14 cellular contexts compared by ENCODE assay signal in genomic region chr1:153573351-153573750, GRCh38. TPM values are rescaled to one million over a fixed set of nuclear protein-coding genes. Genes with fewer than 3 reads are reported as not detected.
DNase-seq lines count a peak whose midpoint lies in the region; ATAC-seq and TF ChIP-seq lines count a peak whose summit lies in the region.
"Had no signal": no experiment of that assay in that cellular context is flagged by ENCODE, and none has a peak within 500 bp of the region (broad histone marks: within the 10 kb centered on the region; RNA-seq: fewer than 3 reads in every experiment).

No MANE protein-coding gene starts in this region.

- TF ChIP-seq CTCF in PC-9 (conservative IDR thresholded peaks at IDR 0.05), result no peak
- no peak for TF ChIP-seq CTCF in spleen (IDR thresholded peaks at IDR 0.05 in 8 of 11, conservative IDR thresholded peaks at IDR 0.05 in 3 of 11)
- TF ChIP-seq CTCF in ovary (IDR thresholded peaks at IDR 0.05), result no peak

- H3K79me2 ChIP-seq in PC-9 (ENCODE audit: low read depth), result no peaks in the 10 kb centered on the region

- 39 to 65% (median 56%) methylated on average over 3 of the region's 3 CpGs for WGBS in spleen, 5 donors
- 68 to 83% (median 75%) methylated on average over 3 of the region's 3 CpGs for WGBS in ovary, 3 donors

- no peak overlapping the region for H3K4me3 ChIP-seq in PC-9
- no peak overlapping the region for H3K4me3 ChIP-seq in spleen
- H3K4me3 ChIP-seq in ovary, result no peak overlapping the region
- H3K4me3 ChIP-seq: MG63 had no signal

- in situ Hi-C loops in KBM-7 (cut with MboI; ENCODE audit: low pct_unique_long_range_greater_than_20kb, low sequenced_read_pairs), result no loop called here

- no peaks in the 10 kb centered on the region for H3K9me2 ChIP-seq in PC-9 (ENCODE audit: insufficient read depth)

- H3K9me3 ChIP-seq in PC-9 (ENCODE audit: insufficient read depth, low read depth) (no peaks in the 10 kb centered on the region), spleen (no peaks in the 10 kb centered on the region), ovary (no peaks in the 10 kb centered on the region)
- H3K9me3 ChIP-seq: MG63 had no signal

- peak; percentile 52 for DNase-seq in KBM-7
- no peak for DNase-seq in PC-9
- DNase-seq in epithelial cell of prostate (ENCODE audit: low read depth, low spot score), result no peak
- DNase-seq in spleen, result no peak
- DNase-seq in NCI-H128 (lab: John Stamatoyannopoulos, UW; ENCODE audit: unreplicated experiment), result no peak
- no peak for DNase-seq in ovary
- DNase-seq: activated CD4-positive, alpha-beta T cell treated with anti-CD3 and anti-CD28 coated beads for 1 hour; MG63 had no signal

- H2AFZ ChIP-seq in PC-9, result no peak overlapping the region

- H3K4me1 ChIP-seq in PC-9 (replicated peaks; ENCODE audit: insufficient read depth) (peaks cover 21% of the 10 kb centered on the region), spleen (peaks cover 13 to 48% (median 25%) of the 10 kb centered on the region in 6 donors), ovary (ENCODE audit: insufficient read depth) (peaks cover 2% of the 10 kb centered on the region)

- intact Hi-C loops in PC-9 (cut with micrococcal nuclease; ENCODE audit: unreplicated experiment), result loop anchor here (5.0 kb wide), 1 partner anchor 84 kb away; the partner anchor contains the start of gene SNAPIN
- intact Hi-C loops in spleen (cut with DNase I; ENCODE audit: low total_unique reads), result loop anchor here (5.0 kb wide), 1 partner anchor 44 kb away; the partner anchor contains the start of gene S100A14
- intact Hi-C loops in ovary (cut with DNase I), result loop anchor here in 2 of 4 donors (10.0 kb wide), 2 partner anchors 51 to 201 kb away; partner anchors contain the start of genes S100A1 (in 1 of the 2), S100A13 (in 1 of the 2) and SLC27A3 (in 1 of the 2)

- H3F3A ChIP-seq in PC-9 (ENCODE audit: insufficient read depth, low read depth), result peaks cover 19% of the 10 kb centered on the region

- no peaks in the 10 kb centered on the region for H3K27me3 ChIP-seq in PC-9 (ENCODE audit: insufficient read depth, low read depth)
- peaks cover 0 to 18% (median 0%) of the 10 kb centered on the region in 7 donors for H3K27me3 ChIP-seq in spleen (replicated peaks in 1 of 7)
- no peaks in the 10 kb centered on the region for H3K27me3 ChIP-seq in ovary
- H3K27me3 ChIP-seq: MG63 had no signal

- CTCF ChIA-PET in PC-9 (lab: Charles Lee), result interaction anchor here (1.0 to 1.9 kb wide), 5 partner anchors 35 to 57 kb away, joined by 3 to 13 read pairs (median 7); partner anchors contain the start of genes S100A13 and S100A16

- BruUV-seq in PC-9 (replicated peaks; lab: Mats Ljungman, UMichigan), result no TSS peak

- TF ChIP-seq POLR2A in spleen (IDR thresholded peaks at IDR 0.05) (no peak), ovary (IDR thresholded peaks at IDR 0.05) (no peak)

- TF ChIP-seq EP300 in ovary (IDR thresholded peaks at IDR 0.05), result no peak

- POLR2A ChIA-PET in PC-9 (lab: Charles Lee; ENCODE audit: unreplicated experiment), result no interaction called here

- no peaks in the 10 kb centered on the region for H4K20me1 ChIP-seq in PC-9 (ENCODE audit: insufficient read depth)

- ATAC-seq in GM21576 (IDR thresholded peaks at IDR 0.05; ENCODE audit: unreplicated experiment), result no peak
- ATAC-seq in HG02588 (IDR thresholded peaks at IDR 0.05; ENCODE audit: unreplicated experiment), result no peak

- H3K4me2 ChIP-seq in PC-9, result peak overlapping the region; percentile 32

- H3K27ac ChIP-seq in PC-9 (peak overlapping the region; percentile 75), epithelial cell of prostate (peak overlapping the region; percentile 95), spleen (peak overlapping the region in 7 of 8 donors; percentile 39 to 71 (median 57)), ovary (no peak overlapping the region)

- H3K36me3 ChIP-seq in PC-9 (ENCODE audit: low read depth), result no peaks in the 10 kb centered on the region
- no peaks in the 10 kb centered on the region for H3K36me3 ChIP-seq in spleen
- no peaks in the 10 kb centered on the region for H3K36me3 ChIP-seq in ovary
- H3K36me3 ChIP-seq: MG63 had no signal

RNA-seq across cellular contexts. Expression of gene S100A2, which starts 7.7 kb away (rescaled TPM):
- total RNA-seq in PC-9 (2021) (145 and 147 TPM in 2 replicates), spleen (under 1 TPM in 2 of 7 donors, not detected in 5; 0.60 to 0.97 TPM), ovary (1 to 10 TPM in 4 of 7 donors, under 1 TPM in 1, not detected in 2; 0.61 to 4.0 (median 1.8) TPM)
- polyA plus RNA-seq in spleen (1 to 10 TPM in 2 of 3 donors, under 1 TPM in 1; 0.61 to 5.2 (median 2.8) TPM), ovary (1 to 10 TPM in 1 of 2 donors, under 1 TPM in 1; 0.88 to 3.3 TPM)
- total RNA-seq: frontal cortex, H1 had no signal

RNA-seq across cellular contexts. Expression of gene S100A3, which starts 24.3 kb away (rescaled TPM):
- 1.5 and 2.4 TPM in 2 replicates for total RNA-seq in PC-9 (2021)
- total RNA-seq in spleen, result 1 to 10 TPM in 2 of 7 donors, under 1 TPM in 1, not detected in 4; 0.44 to 1.3 (median 1.0) TPM
- polyA plus RNA-seq in spleen, result 1 to 10 TPM; 1.1 to 2.6 (median 2.2) TPM
- 1 to 10 TPM in 3 of 7 donors, under 1 TPM in 1, not detected in 3; 0.48 to 2.5 (median 1.3) TPM for total RNA-seq in ovary
- polyA plus RNA-seq in ovary, result 1 to 10 TPM in 1 of 2 donors, not detected in 1; 2.2 TPM
- total RNA-seq: frontal cortex, sciatic nerve had no signal

RNA-seq across cellular contexts. Expression of gene S100A4, which starts 27.7 kb away (rescaled TPM):
- total RNA-seq in PC-9 (2021), result 303 and 346 TPM in 2 replicates
- 100 to 1,000 TPM; 161 to 521 (median 309) TPM for total RNA-seq in spleen
- 100 to 1,000 TPM; 309 to 755 (median 572) TPM for polyA plus RNA-seq in spleen
- total RNA-seq in ovary, result 10 to 100 TPM; 12.7 to 85.5 (median 37.3) TPM
- polyA plus RNA-seq in ovary, result 100 to 1,000 TPM; 104 to 160 TPM

RNA-seq across cellular contexts. Expression of gene S100A5, which starts 32.6 kb away (rescaled TPM):
- total RNA-seq in PC-9 (2021), result 7.2 and 11.1 TPM in 2 replicates
- 1 to 10 TPM in 1 of 7 donors, not detected in 6; 2.8 TPM for total RNA-seq in spleen
- under 1 TPM in 2 of 3 donors, not detected in 1; 0.32 to 0.46 TPM for polyA plus RNA-seq in spleen
- total RNA-seq in ovary, result not detected
- polyA plus RNA-seq in ovary, result not detected
- total RNA-seq: frontal cortex, H1, mesenteric fat pad, sciatic nerve had no signal
- polyA plus RNA-seq: H1 had no signal

RNA-seq across cellular contexts. Expression of gene S100A6, which starts 37.6 kb away (rescaled TPM):
- total RNA-seq in PC-9 (2021), result 873 and 994 TPM in 2 replicates
- 100 to 1,000 TPM; 121 to 403 (median 193) TPM for total RNA-seq in spleen
- 100 to 1,000 TPM; 578 to 779 (median 653) TPM for polyA plus RNA-seq in spleen
- 100 to 1,000 TPM; 170 to 646 (median 456) TPM for total RNA-seq in ovary
- polyA plus RNA-seq in ovary, result 100 to 1,000 TPM; 587 to 764 TPM

Comparison
In these comparisons a context has a peak if more than half of its experiments do, and no peak if none do; other contexts are left out.
1. H3K27ac ChIP-seq: peak in PC-9 (single experiment), epithelial cell of prostate (single experiment) and spleen (7 of 8); none in ovary (0 of 2).
2. RNA of gene S100A2, which starts 7.7 kb away (total RNA-seq): 145 to 147 TPM in PC-9; 0.61 to 4.0 TPM in ovary and 0.60 to 0.97 TPM in spleen; every median in the first group is over 10 times any median in the second.